13 cellular contexts compared by ENCODE assay signal in the genomic region with DNA sequence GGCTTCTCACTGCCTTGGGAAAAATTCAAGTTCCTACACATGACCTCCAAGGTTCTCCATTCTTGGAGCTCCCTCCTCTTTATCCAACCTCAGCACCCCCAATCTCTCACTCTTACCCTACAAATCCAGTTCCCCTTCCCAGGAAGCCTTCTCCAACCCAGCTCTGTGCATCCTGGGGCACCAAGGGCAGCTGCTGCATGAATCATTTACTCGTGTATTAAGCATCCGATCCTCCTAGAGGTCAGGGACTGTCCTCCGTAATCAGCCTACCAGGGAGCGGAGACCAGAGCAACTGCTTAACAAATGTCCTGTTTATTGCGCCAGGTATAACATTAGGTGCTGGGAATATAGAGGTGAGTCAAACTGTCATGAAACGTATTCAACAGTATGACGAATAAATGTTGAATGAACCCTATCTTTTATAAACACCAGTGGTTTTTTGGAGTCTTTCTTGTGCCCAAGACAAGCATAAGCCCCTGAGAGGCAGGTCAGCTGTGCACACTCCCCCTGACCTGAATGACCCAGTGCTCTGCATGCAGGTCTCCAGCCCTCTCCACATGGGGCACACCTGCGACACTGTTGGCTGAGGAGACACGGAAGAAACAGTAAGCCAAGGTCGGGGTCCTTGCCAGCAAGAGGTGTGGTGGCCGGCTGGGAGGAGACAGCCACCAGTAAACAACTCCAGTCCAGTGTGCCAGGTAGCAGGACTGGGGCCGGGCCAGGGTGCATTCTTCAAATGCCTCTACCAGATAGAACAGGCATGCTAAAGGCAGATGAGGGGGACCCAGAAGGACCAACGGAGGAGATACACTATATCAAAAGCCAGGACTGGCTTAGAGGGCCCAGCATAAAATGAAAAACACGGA. TPM values are rescaled to one million over a fixed set of nuclear protein-coding genes. Genes with fewer than 3 reads are reported as not detected.
A peak's percentile ranks its signal among the peaks of the same experiment; 100 is the strongest.
DNase-seq lines count a peak whose midpoint lies in the region; ATAC-seq, FAIRE-seq and TF ChIP-seq lines count a peak whose summit lies in the region.
"Had no signal": no experiment of that assay in that cellular context is flagged by ENCODE, and none has a peak within 500 bp of the region (broad histone marks: within the 10 kb centered on the region; RNA-seq: fewer than 3 reads in every experiment).

No MANE protein-coding gene starts in this region.

- no peak for FAIRE-seq in astrocyte (lab: Jason Lieb, UNC)

- CTCF ChIA-PET in activated CD8-positive, alpha-beta memory T cell treated with anti-CD3 and anti-CD28 coated beads, Interleukin-2, amount 10 ng/mL, durations not matched to agents 7 days and 5 days (lab: Charles Lee): interaction anchor here (1.3 to 3.0 kb wide), 5 partner anchors 10 to 32 kb away, joined by 3 to 40 read pairs (median 5); no protein-coding TSS in a partner anchor

- peaks cover 8% of the 10 kb centered on the region for H3K36me3 Mint-ChIP-seq in activated CD8-positive, alpha-beta memory T cell treated with anti-CD3 and anti-CD28 coated beads, Interleukin-2, amount 10 ng/mL, durations not matched to agents 7 days and 5 days
- H3K36me3 Mint-ChIP-seq in astrocyte (ENCODE audit: low read depth, unreplicated experiment): peaks cover 10% of the 10 kb centered on the region
- peaks cover 18 to 40% of the 10 kb centered on the region in 2 donors for H3K36me3 Mint-ChIP-seq in stimulated activated naive B cell treated with anti-CD40 and anti-IgM and Interleukin-4, amounts not matched to agents 10 μg/mL and 1 μg/mL and 100 μg/mL, for 72 hours

- H3K4me1 Mint-ChIP-seq in activated CD8-positive, alpha-beta memory T cell treated with anti-CD3 and anti-CD28 coated beads, Interleukin-2, amount 10 ng/mL, durations not matched to agents 7 days and 5 days: peaks cover 95% of the 10 kb centered on the region
- peaks cover 51% of the 10 kb centered on the region for H3K4me1 Mint-ChIP-seq in astrocyte (ENCODE audit: low read depth, unreplicated experiment)
- H3K4me1 Mint-ChIP-seq in stimulated activated naive B cell treated with anti-CD40 and anti-IgM and Interleukin-4, amounts not matched to agents 10 μg/mL and 1 μg/mL and 100 μg/mL, for 72 hours: peaks cover 82 to 100% of the 10 kb centered on the region in 2 donors

- no peak overlapping the region for H3K4me3 Mint-ChIP-seq in activated CD8-positive, alpha-beta memory T cell treated with anti-CD3 and anti-CD28 coated beads, Interleukin-2, amount 10 ng/mL, durations not matched to agents 7 days and 5 days
- H3K4me3 Mint-ChIP-seq in astrocyte (ENCODE audit: unreplicated experiment): peak overlapping the region; percentile 43
- peak overlapping the region; percentile 58 to 73 for H3K4me3 Mint-ChIP-seq in stimulated activated naive B cell treated with anti-CD40 and anti-IgM and Interleukin-4, amounts not matched to agents 10 μg/mL and 1 μg/mL and 100 μg/mL, for 72 hours

- H3K9me3 Mint-ChIP-seq in activated CD8-positive, alpha-beta memory T cell treated with anti-CD3 and anti-CD28 coated beads, Interleukin-2, amount 10 ng/mL, durations not matched to agents 7 days and 5 days (ENCODE audit: low read depth): no peaks in the 10 kb centered on the region
- H3K9me3 Mint-ChIP-seq in astrocyte (ENCODE audit: unreplicated experiment): no peaks in the 10 kb centered on the region
- no peaks in the 10 kb centered on the region for H3K9me3 Mint-ChIP-seq in stimulated activated naive B cell treated with anti-CD40 and anti-IgM and Interleukin-4, amounts not matched to agents 10 μg/mL and 1 μg/mL and 100 μg/mL, for 72 hours

- no peak overlapping the region for H3K27ac ChIP-seq in astrocyte (ENCODE audit: low read depth, low read length)
- H3K27ac ChIP-seq in layer of hippocampus (ENCODE audit: low read depth, low read length): peak overlapping the region; percentile 21
- H3K27ac ChIP-seq: SJSA1 had no signal

- peaks cover 99% of the 10 kb centered on the region for H4K20me1 ChIP-seq in astrocyte (ENCODE audit: insufficient read depth, low read length)

- H3K4me3 ChIP-seq in astrocyte (ENCODE audit: insufficient read depth, low read depth, low read length): no peak overlapping the region
- H3K4me3 ChIP-seq: SJSA1 had no signal

- H3K27me3 ChIP-seq in astrocyte (ENCODE audit: insufficient read depth, low read length) (no peaks in the 10 kb centered on the region), layer of hippocampus (ENCODE audit: control insufficient read depth, insufficient read depth, low read length) (no peaks in the 10 kb centered on the region)
- H3K27me3 ChIP-seq: SJSA1 had no signal

- TF ChIP-seq CTCF in astrocyte (IDR thresholded peaks at IDR 0.05; ENCODE audit: insufficient read depth, low read depth, low read length): no peak

- peak overlapping the region; percentile 27 for H3K27ac Mint-ChIP-seq in activated CD8-positive, alpha-beta memory T cell treated with anti-CD3 and anti-CD28 coated beads, Interleukin-2, amount 10 ng/mL, durations not matched to agents 7 days and 5 days
- no peak overlapping the region for H3K27ac Mint-ChIP-seq in astrocyte (ENCODE audit: unreplicated experiment)
- H3K27ac Mint-ChIP-seq in stimulated activated naive B cell treated with anti-CD40 and anti-IgM and Interleukin-4, amounts not matched to agents 10 μg/mL and 1 μg/mL and 100 μg/mL, for 72 hours: peak overlapping the region; percentile 97

- ATAC-seq in activated CD8-positive, alpha-beta memory T cell treated with anti-CD3 and anti-CD28 coated beads, Interleukin-2, amount 10 ng/mL, durations not matched to agents 7 days and 5 days: no peak
- ATAC-seq in stimulated activated naive B cell treated with anti-CD40 and anti-IgM and Interleukin-4, amounts not matched to agents 10 μg/mL and 1 μg/mL and 100 μg/mL, for 72 hours (replicated peaks): no peak
- no peak for ATAC-seq in GM18505 (IDR thresholded peaks at IDR 0.05; ENCODE audit: unreplicated experiment)

- no peak for DNase-seq in activated CD8-positive, alpha-beta memory T cell treated with anti-CD3 and anti-CD28 coated beads, Interleukin-2, amount 10 ng/mL, durations not matched to agents 7 days and 5 days
- DNase-seq in activated CD8-positive, alpha-beta memory T cell treated with anti-CD3 and anti-CD28 coated beads, Interleukin-2, amount 50 U/mL, for 4 hours: no peak
- DNase-seq in astrocyte (ENCODE audit: low read depth): no peak
- no peak for DNase-seq in stimulated activated naive B cell treated with anti-CD40 and anti-IgM and Interleukin-4, amounts not matched to agents 10 μg/mL and 1 μg/mL and 100 μg/mL, for 72 hours
- no peak for DNase-seq in DMS53 treated with DMSO at 0.1 percent for 48 hours (lab: John Stamatoyannopoulos, UW; ENCODE audit: unreplicated experiment)
- DNase-seq in OCI-M1 (lab: John Stamatoyannopoulos, UW): no peak
- DNase-seq: activated T-cell treated with anti-CD3 and anti-CD28 coated beads, Interleukin-2, amount 50 U/mL, for 1 hour; midbrain; NCI-H2081 treated with DMSO at 0.1 percent for 48 hours; stimulated activated CD4-positive, alpha-beta T cell treated with anti-CD3 and anti-CD28 coated beads, Interleukin-4, amount 100 ng/mL, for 24 hours had no signal

- no peak for TF ChIP-seq POLR2A in GM18505 (IDR thresholded peaks at IDR 0.05; ENCODE audit: borderline replicate concordance, extremely low read depth, insufficient read depth, insufficient read length)

- H3K9ac ChIP-seq in astrocyte (ENCODE audit: low read length): no peak overlapping the region

- no peaks in the 10 kb centered on the region for H3K9me3 ChIP-seq in astrocyte (ENCODE audit: insufficient read depth, low read depth, low read length)

- H3K4me2 ChIP-seq in astrocyte (ENCODE audit: low read length): no peak overlapping the region

- peaks cover 99% of the 10 kb centered on the region for H3K79me2 ChIP-seq in astrocyte (ENCODE audit: insufficient read depth, low read length)

- H3K36me3 ChIP-seq in astrocyte (ENCODE audit: insufficient read depth, low read length): no peaks in the 10 kb centered on the region

- H2AFZ ChIP-seq in astrocyte (ENCODE audit: low read depth, low read length): no peak overlapping the region

- H3K4me1 ChIP-seq in astrocyte (ENCODE audit: insufficient read depth, low read length): peaks cover 24% of the 10 kb centered on the region

- H3K27me3 Mint-ChIP-seq in activated CD8-positive, alpha-beta memory T cell treated with anti-CD3 and anti-CD28 coated beads, Interleukin-2, amount 10 ng/mL, durations not matched to agents 7 days and 5 days: no peaks in the 10 kb centered on the region
- no peaks in the 10 kb centered on the region for H3K27me3 Mint-ChIP-seq in astrocyte (ENCODE audit: low read depth, unreplicated experiment)
- H3K27me3 Mint-ChIP-seq in stimulated activated naive B cell treated with anti-CD40 and anti-IgM and Interleukin-4, amounts not matched to agents 10 μg/mL and 1 μg/mL and 100 μg/mL, for 72 hours: no peaks in the 10 kb centered on the region

RNA-seq across cellular contexts. Expression of a gene that starts 27.6 kb away (rescaled TPM):
- 100 to 1,000 TPM; 196 to 320 TPM for total RNA-seq in activated CD8-positive, alpha-beta memory T cell treated with anti-CD3 and anti-CD28 coated beads, Interleukin-2, amount 10 ng/mL, durations not matched to agents 7 days and 5 days
- 121 and 138 TPM in 2 replicates for total RNA-seq in astrocyte
